Comparison of ENCODE assay signal across 33 cellular contexts in genomic region chr2:233743464-233744259, GRCh38. TPM values are rescaled to one million over a fixed set of nuclear protein-coding genes. Genes with fewer than 3 reads are reported as not detected.
"Had no signal": no experiment of that assay in that cellular context is flagged by ENCODE, and none has a peak within 500 bp of the region (broad histone marks: within the 10 kb centered on the region; RNA-seq: fewer than 3 reads in every experiment).

No MANE protein-coding gene starts in this region.

- H3K27me3 ChIP-seq: neural progenitor cell, ovary, right atrium auricular region, right lobe of liver, thyroid gland, transverse colon, upper lobe of left lung, vagina had no signal

- H3K9me3 ChIP-seq: left lung, lower lobe of right lung, ovary, right atrium auricular region, right lobe of liver, thyroid gland, transverse colon, upper lobe of left lung, vagina had no signal

- H3K9me3 Mint-ChIP-seq: naive thymus-derived CD8-positive, alpha-beta T cell; stimulated activated memory B cell treated with anti-CD40 and anti-IgM and Interleukin-4, amounts not matched to agents 10 μg/mL and 1 μg/mL and 100 μg/mL, for 72 hours; stimulated activated naive CD8-positive, alpha-beta T cell treated with anti-CD3 and anti-CD28 coated beads, Interleukin-15, amount 100 ng/mL, for 72 hours had no signal

- ATAC-seq: left cardiac atrium; left lung; lower lobe of right lung; naive thymus-derived CD8-positive, alpha-beta T cell; right lobe of liver; stimulated activated memory B cell treated with anti-CD40 and anti-IgM and Interleukin-4, amounts not matched to agents 10 μg/mL and 1 μg/mL and 100 μg/mL, for 72 hours; stimulated activated naive CD8-positive, alpha-beta T cell treated with anti-CD3 and anti-CD28 coated beads, Interleukin-15, amount 100 ng/mL, for 72 hours had no signal

- H3K4me1 Mint-ChIP-seq: naive thymus-derived CD8-positive, alpha-beta T cell; nephron progenitor cell; stimulated activated memory B cell treated with anti-CD40 and anti-IgM and Interleukin-4, amounts not matched to agents 10 μg/mL and 1 μg/mL and 100 μg/mL, for 72 hours; stimulated activated naive CD8-positive, alpha-beta T cell treated with anti-CD3 and anti-CD28 coated beads, Interleukin-15, amount 100 ng/mL, for 72 hours had no signal

- H3K9ac ChIP-seq: neural progenitor cell had no signal

- H2AFZ ChIP-seq: neural progenitor cell had no signal

- H3K4me3 Mint-ChIP-seq: naive thymus-derived CD8-positive, alpha-beta T cell; nephron progenitor cell; neural progenitor cell; stimulated activated memory B cell treated with anti-CD40 and anti-IgM and Interleukin-4, amounts not matched to agents 10 μg/mL and 1 μg/mL and 100 μg/mL, for 72 hours; stimulated activated naive CD8-positive, alpha-beta T cell treated with anti-CD3 and anti-CD28 coated beads, Interleukin-15, amount 100 ng/mL, for 72 hours had no signal

- H3K4me3 ChIP-seq: left lung, lower lobe of right lung, neural progenitor cell, ovary, right atrium auricular region, right lobe of liver, smooth muscle cell, thyroid gland, transverse colon, upper lobe of left lung, vagina had no signal

- H3K27ac ChIP-seq: left lung, lower lobe of right lung, neural progenitor cell, ovary, right atrium auricular region, thyroid gland, transverse colon, upper lobe of left lung, vagina had no signal

- H3K36me3 Mint-ChIP-seq: naive thymus-derived CD8-positive, alpha-beta T cell; neural progenitor cell; stimulated activated memory B cell treated with anti-CD40 and anti-IgM and Interleukin-4, amounts not matched to agents 10 μg/mL and 1 μg/mL and 100 μg/mL, for 72 hours had no signal

- H3K4me2 ChIP-seq: neural progenitor cell, smooth muscle cell had no signal

- DNase-seq: hypothalamus; islet precursor cell; kidney glomerular epithelial cell; left cardiac atrium; lower lobe of right lung; mammary epithelial cell; mesenchymal stem cell; naive thymus-derived CD8-positive, alpha-beta T cell; nephron progenitor cell; ovary; stimulated activated CD4-positive, alpha-beta T cell treated with anti-CD3 and anti-CD28 coated beads, Interleukin-1b, Interleukin-23, amount 100 ng/mL, for 48 hours; stimulated activated CD4-positive, alpha-beta T cell treated with anti-CD3 and anti-CD28 coated beads, Interleukin-2, amount 100 ng/mL, for 48 hours; stimulated activated CD4-positive, alpha-beta T cell treated with anti-CD3 and anti-CD28 coated beads, Interleukin-4, amount 100 ng/mL, for 4 hours; stimulated activated CD8-positive, alpha-beta memory T cell treated with anti-CD3 and anti-CD28 coated beads, Interleukin-4, amount 100 ng/mL, for 48 hours; stimulated activated naive CD4-positive, alpha-beta T cell treated with Interleukin-2 at 50 U/mL for 16 hours; stimulated activated naive CD8-positive, alpha-beta T cell treated with anti-CD3 and anti-CD28 coated beads, Interleukin-15, amount 100 ng/mL, for 72 hours; substantia nigra; thyroid gland; transverse colon had no signal

- H3K36me3 ChIP-seq: left lung, lower lobe of right lung, neural progenitor cell, ovary, right atrium auricular region, thyroid gland, transverse colon, upper lobe of left lung, vagina had no signal

- H3K27ac Mint-ChIP-seq: naive thymus-derived CD8-positive, alpha-beta T cell; nephron progenitor cell; neural progenitor cell; progenitor cell of endocrine pancreas; stimulated activated memory B cell treated with anti-CD40 and anti-IgM and Interleukin-4, amounts not matched to agents 10 μg/mL and 1 μg/mL and 100 μg/mL, for 72 hours; stimulated activated naive CD8-positive, alpha-beta T cell treated with anti-CD3 and anti-CD28 coated beads, Interleukin-15, amount 100 ng/mL, for 72 hours had no signal

- H3K4me1 ChIP-seq: left lung, lower lobe of right lung, neural progenitor cell, right atrium auricular region, thyroid gland, transverse colon, upper lobe of left lung, vagina had no signal

RNA-seq across cellular contexts. Expression of gene UGT1A3, which starts 14.8 kb away (rescaled TPM):
- total RNA-seq: left cardiac atrium; left lung; lower lobe of right lung; naive thymus-derived CD8-positive, alpha-beta T cell; omental fat pad; ovary; progenitor cell of endocrine pancreas; pulmonary artery endothelial cell; right atrium auricular region; skeletal muscle tissue; smooth muscle cell; temporal lobe; vagina had no signal
- polyA plus RNA-seq: mammary epithelial cell; naive thymus-derived CD8-positive, alpha-beta T cell; ovary; smooth muscle cell had no signal

RNA-seq across cellular contexts. Expression of gene UGT1A1, which starts 16.4 kb away (rescaled TPM):
- total RNA-seq: left cardiac atrium; naive thymus-derived CD8-positive, alpha-beta T cell; omental fat pad; progenitor cell of endocrine pancreas; pulmonary artery endothelial cell; right atrium auricular region; skeletal muscle tissue; smooth muscle cell; temporal lobe had no signal
- polyA plus RNA-seq: naive thymus-derived CD8-positive, alpha-beta T cell; ovary; smooth muscle cell had no signal

RNA-seq across cellular contexts. Expression of gene UGT1A4, which starts 25.1 kb away (rescaled TPM):
- total RNA-seq: left cardiac atrium; left lung; lower lobe of right lung; naive thymus-derived CD8-positive, alpha-beta T cell; omental fat pad; progenitor cell of endocrine pancreas; pulmonary artery endothelial cell; right atrium auricular region; skeletal muscle tissue; smooth muscle cell; temporal lobe had no signal
- polyA plus RNA-seq: mammary epithelial cell; naive thymus-derived CD8-positive, alpha-beta T cell; ovary; smooth muscle cell had no signal

RNA-seq across cellular contexts. Expression of gene UGT1A5, which starts 31.0 kb away (rescaled TPM):
- total RNA-seq: left cardiac atrium; naive thymus-derived CD8-positive, alpha-beta T cell; omental fat pad; ovary; progenitor cell of endocrine pancreas; pulmonary artery endothelial cell; right atrium auricular region; skeletal muscle tissue; smooth muscle cell; temporal lobe had no signal
- polyA plus RNA-seq: mammary epithelial cell; naive thymus-derived CD8-positive, alpha-beta T cell; ovary; smooth muscle cell; urinary bladder had no signal

RNA-seq across cellular contexts. Expression of gene MROH2A, which starts 34.5 kb away (rescaled TPM):
- total RNA-seq: left cardiac atrium; lower lobe of right lung; naive thymus-derived CD8-positive, alpha-beta T cell; omental fat pad; ovary; progenitor cell of endocrine pancreas; pulmonary artery endothelial cell; right atrium auricular region; skeletal muscle tissue; smooth muscle cell; temporal lobe; upper lobe of left lung; vagina had no signal
- polyA plus RNA-seq: naive thymus-derived CD8-positive, alpha-beta T cell; ovary; smooth muscle cell had no signal
